Comparison of ENCODE assay signal across 23 cellular contexts in genomic region chr2:58516695-58517094, GRCh38.
"Had no signal": no experiment of that assay in that cellular context is flagged by ENCODE, and none has a peak within 500 bp of the region (broad histone marks: within the 10 kb centered on the region; RNA-seq: fewer than 3 reads in every experiment).

No MANE protein-coding gene starts in this region.

- H3K79me2 ChIP-seq: hepatocyte had no signal

- H3K4me1 ChIP-seq: esophagus squamous epithelium, left ventricle myocardium inferior, lower lobe of right lung, suprapubic skin, thyroid gland, upper lobe of left lung, uterus had no signal

- H3K9me3 ChIP-seq: esophagus squamous epithelium, left ventricle myocardium inferior, lower lobe of right lung, ovary, suprapubic skin, thyroid gland, upper lobe of left lung, uterus had no signal

- ATAC-seq: effector memory CD8-positive, alpha-beta T cell; left cardiac atrium; lower lobe of right lung; natural killer cell; right cardiac atrium; stimulated activated effector memory CD8-positive, alpha-beta T cell treated with anti-CD3 and anti-CD28 coated beads, Interleukin-12 subunit alpha, Interleukin-12 subunit beta, amount 100 ng/mL, for 72 hours had no signal

- H3K4me2 ChIP-seq: hepatocyte, neural progenitor cell, smooth muscle cell had no signal

- H3K27ac ChIP-seq: esophagus squamous epithelium, hepatocyte, left ventricle myocardium inferior, lower lobe of right lung, neural progenitor cell, ovary, suprapubic skin, thyroid gland, upper lobe of left lung, uterus had no signal

- H3K36me3 ChIP-seq: esophagus squamous epithelium, left ventricle myocardium inferior, lower lobe of right lung, neural progenitor cell, ovary, suprapubic skin, thyroid gland, upper lobe of left lung, uterus had no signal

- H2AFZ ChIP-seq: hepatocyte, neural progenitor cell had no signal

- DNase-seq: effector memory CD8-positive, alpha-beta T cell; esophagus squamous epithelium; foreskin fibroblast; head of caudate nucleus; kidney; left cardiac atrium; left ventricle myocardium inferior; lower lobe of right lung; natural killer cell; nucleus accumbens; ovary; right cardiac atrium; stimulated activated CD4-positive, alpha-beta T cell treated with anti-CD3 and anti-CD28 coated beads, Interleukin-4, amount 100 ng/mL, for 1 hour; stimulated activated CD8-positive, alpha-beta memory T cell treated with anti-CD3 and anti-CD28 coated beads, Interleukin-4, amount 100 ng/mL, for 48 hours; stimulated activated naive CD8-positive, alpha-beta T cell treated with anti-CD3 and anti-CD28 coated beads, Interleukin-15, Interleukin-2, amounts not matched to agents 100 U/mL and 50 U/mL, for 24 hours; thyroid gland; upper lobe of left lung; uterus had no signal

- H3K27me3 ChIP-seq: esophagus squamous epithelium, hepatocyte, neural progenitor cell, ovary, suprapubic skin, thyroid gland, upper lobe of left lung, uterus had no signal

- H3K4me3 ChIP-seq: esophagus squamous epithelium, hepatocyte, left ventricle myocardium inferior, lower lobe of right lung, neural progenitor cell, ovary, smooth muscle cell, suprapubic skin, thyroid gland, upper lobe of left lung, uterus had no signal

- H3K9ac ChIP-seq: neural progenitor cell had no signal
